ENCODE assay signal across 26 cellular contexts in the genomic region with DNA sequence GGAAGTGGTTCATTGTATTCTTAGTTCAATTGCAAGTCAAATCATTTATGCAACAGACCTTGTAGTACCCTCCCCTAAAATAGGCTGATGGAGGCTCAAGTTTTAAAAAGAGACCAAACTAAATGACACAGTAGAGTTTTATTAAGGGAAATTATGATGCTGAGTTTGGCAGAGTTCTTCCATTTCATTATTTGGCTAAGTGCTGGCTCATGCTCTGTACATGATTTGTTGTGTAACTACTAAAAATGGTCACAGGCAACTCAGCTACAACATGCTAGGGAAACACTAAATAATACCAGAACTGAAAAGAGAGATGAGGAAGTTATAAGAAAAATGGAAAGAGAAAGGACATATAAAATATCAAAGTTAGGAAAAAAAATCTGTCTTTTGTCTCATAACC.
"Had no signal": no experiment of that assay in that cellular context is flagged by ENCODE, and none has a peak within 500 bp of the region (broad histone marks: within the 10 kb centered on the region; RNA-seq: fewer than 3 reads in every experiment).

No MANE protein-coding gene starts in this region.

- H3K9me3 ChIP-seq: gastrocnemius medialis, mucosa of descending colon, ovary, right lobe of liver, testis, tibial nerve, upper lobe of right lung had no signal

- H3K27ac Mint-ChIP-seq: natural killer cell; neural progenitor cell; progenitor cell of endocrine pancreas; stimulated activated naive B cell treated with anti-CD40 and anti-IgM and Interleukin-4, amounts not matched to agents 10 μg/mL and 1 μg/mL and 100 μg/mL, for 72 hours; stimulated activated naive CD8-positive, alpha-beta T cell treated with anti-CD3 and anti-CD28 coated beads, Interleukin-15, amount 100 ng/mL, for 72 hours had no signal

- DNase-seq: caudate nucleus; cortex of kidney; dorsolateral prefrontal cortex; effector CD8-positive, alpha-beta T cell; gastrocnemius medialis; head of caudate nucleus; left colon; mammary epithelial cell; mucosa of descending colon; natural killer cell; nucleus accumbens; ovary; right lobe of liver; stimulated activated CD4-positive, alpha-beta T cell treated with anti-CD3 and anti-CD28 coated beads, Interleukin-2, amount 100 ng/mL, for 24 hours; stimulated activated CD4-positive, alpha-beta T cell treated with anti-CD3 and anti-CD28 coated beads, Interleukin-4, amount 100 ng/mL, for 4 hours; stimulated activated naive B cell treated with anti-CD40 and anti-IgM and Interleukin-4, amounts not matched to agents 10 μg/mL and 1 μg/mL and 100 μg/mL, for 72 hours; stimulated activated naive CD8-positive, alpha-beta T cell treated with anti-CD3 and anti-CD28 coated beads, Interleukin-15, amount 100 ng/mL, for 72 hours; testis; upper lobe of right lung had no signal

- H3K4me3 Mint-ChIP-seq: natural killer cell; neural progenitor cell; stimulated activated naive B cell treated with anti-CD40 and anti-IgM and Interleukin-4, amounts not matched to agents 10 μg/mL and 1 μg/mL and 100 μg/mL, for 72 hours; stimulated activated naive CD8-positive, alpha-beta T cell treated with anti-CD3 and anti-CD28 coated beads, Interleukin-15, amount 100 ng/mL, for 72 hours had no signal

- ATAC-seq: esophagus mucosa; gastrocnemius medialis; left colon; mucosa of descending colon; natural killer cell; right lobe of liver; stimulated activated naive B cell treated with anti-CD40 and anti-IgM and Interleukin-4, amounts not matched to agents 10 μg/mL and 1 μg/mL and 100 μg/mL, for 72 hours; stimulated activated naive CD8-positive, alpha-beta T cell treated with anti-CD3 and anti-CD28 coated beads, Interleukin-15, amount 100 ng/mL, for 72 hours; upper lobe of right lung had no signal

- H3K36me3 Mint-ChIP-seq: natural killer cell; stimulated activated naive B cell treated with anti-CD40 and anti-IgM and Interleukin-4, amounts not matched to agents 10 μg/mL and 1 μg/mL and 100 μg/mL, for 72 hours had no signal

- H3K27ac ChIP-seq: dorsolateral prefrontal cortex, gastrocnemius medialis, hepatocyte, neural progenitor cell, ovary, right lobe of liver, skin epidermis, testis, tibial nerve, upper lobe of right lung had no signal

- H3K36me3 ChIP-seq: gastrocnemius medialis, neural progenitor cell, ovary, right lobe of liver, tibial nerve, upper lobe of right lung had no signal

- H3K9ac ChIP-seq: neural progenitor cell had no signal

- H3K4me3 ChIP-seq: dorsolateral prefrontal cortex, gastrocnemius medialis, hepatocyte, mucosa of descending colon, neural progenitor cell, ovary, right lobe of liver, skin epidermis, testis, tibial nerve, upper lobe of right lung had no signal

- H3K4me1 Mint-ChIP-seq: natural killer cell; stimulated activated naive B cell treated with anti-CD40 and anti-IgM and Interleukin-4, amounts not matched to agents 10 μg/mL and 1 μg/mL and 100 μg/mL, for 72 hours; stimulated activated naive CD8-positive, alpha-beta T cell treated with anti-CD3 and anti-CD28 coated beads, Interleukin-15, amount 100 ng/mL, for 72 hours had no signal

- FAIRE-seq: endometrium had no signal

- H3K27me3 ChIP-seq: gastrocnemius medialis, hepatocyte, neural progenitor cell, ovary, testis, upper lobe of right lung had no signal

- H3K4me1 ChIP-seq: right lobe of liver, testis, upper lobe of right lung had no signal

- H3K9me3 Mint-ChIP-seq: natural killer cell; neural progenitor cell; stimulated activated naive B cell treated with anti-CD40 and anti-IgM and Interleukin-4, amounts not matched to agents 10 μg/mL and 1 μg/mL and 100 μg/mL, for 72 hours; stimulated activated naive CD8-positive, alpha-beta T cell treated with anti-CD3 and anti-CD28 coated beads, Interleukin-15, amount 100 ng/mL, for 72 hours had no signal
